Comparison of ENCODE assay signal across 8 cellular contexts in genomic region chr2:201116115-201116958, GRCh38. TPM values are rescaled to one million over a fixed set of nuclear protein-coding genes. Genes with fewer than 3 reads are reported as not detected.
DNase-seq lines count a peak whose midpoint lies in the region; ATAC-seq and TF ChIP-seq lines count a peak whose summit lies in the region.

Gene CFLAR, plus strand, starts transcription at chr2:201116164. Its CDS starts 13,702 bp downstream, at chr2:201129866.

- H3K79me2 ChIP-seq in DOHH2 (ENCODE audit: control insufficient read depth, low read length) (peaks cover 7% of the 10 kb centered on the region), Karpas-422 (ENCODE audit: low read length) (no peaks in the 10 kb centered on the region; the same call in 1 of the 2 replicates)

- no peaks in the 10 kb centered on the region for H3K27me3 ChIP-seq in DOHH2 (ENCODE audit: control insufficient read depth, low read length)
- no peaks in the 10 kb centered on the region for H3K27me3 ChIP-seq in Karpas-422 (ENCODE audit: low read length)
- H3K27me3 ChIP-seq in gastroesophageal sphincter: no peaks in the 10 kb centered on the region

- H3F3A ChIP-seq in DOHH2 (ENCODE audit: control insufficient read depth, insufficient read depth): peaks cover 14% of the 10 kb centered on the region

- no peak for TF ChIP-seq CTCF in DOHH2 (IDR thresholded peaks at IDR 0.05; ENCODE audit: low read depth, low read length, poor library complexity, severe bottlenecking)
- no peak for TF ChIP-seq CTCF in gastroesophageal sphincter (IDR thresholded peaks at IDR 0.05)

- TF ChIP-seq POLR2A in gastroesophageal sphincter (IDR thresholded peaks at IDR 0.05): peak; percentile 76 to 77

- H3K36me3 Mint-ChIP-seq in activated naive CD4-positive, alpha-beta T cell treated with anti-CD3 and anti-CD28 coated beads for 36 hours (ENCODE audit: low read depth): peaks cover 24% of the 10 kb centered on the region

- peak within 1 kb of the TSS; percentile 100 for H3K27ac Mint-ChIP-seq in activated naive CD4-positive, alpha-beta T cell treated with anti-CD3 and anti-CD28 coated beads for 36 hours

- H3K4me1 Mint-ChIP-seq in activated naive CD4-positive, alpha-beta T cell treated with anti-CD3 and anti-CD28 coated beads for 36 hours (ENCODE audit: low read depth): peaks cover 28% of the 10 kb centered on the region

- H3K9me3 ChIP-seq in DOHH2 (ENCODE audit: control insufficient read depth, insufficient read depth, low read length) (no peaks in the 10 kb centered on the region), Karpas-422 (ENCODE audit: low read length) (no peaks in the 10 kb centered on the region), gastroesophageal sphincter (no peaks in the 10 kb centered on the region)

- H3K27me3 Mint-ChIP-seq in activated naive CD4-positive, alpha-beta T cell treated with anti-CD3 and anti-CD28 coated beads for 36 hours (ENCODE audit: low read depth): no peaks in the 10 kb centered on the region

- H4K20me1 ChIP-seq in DOHH2 (ENCODE audit: control insufficient read depth, insufficient read depth, low read depth, low read length) (no peaks in the 10 kb centered on the region), Karpas-422 (ENCODE audit: insufficient read depth, low read depth, low read length) (no peaks in the 10 kb centered on the region)

- H2AFZ ChIP-seq in Karpas-422 (ENCODE audit: low read length): peak within 1 kb of the TSS; percentile 69; the same call in 1 of the 2 replicates

- in situ Hi-C loops in SK-MEL-5 (cut with HindIII; ENCODE audit: low pct_unique_long_range_greater_than_20kb, low sequenced_read_pairs): no loop called here

- peak; percentile 34 for ATAC-seq in GM21737 (IDR thresholded peaks at IDR 0.05; ENCODE audit: unreplicated experiment)
- ATAC-seq in gastroesophageal sphincter: peak; percentile 64

- H3K4me3 ChIP-seq in DOHH2 (ENCODE audit: low read length) (peak within 1 kb of the TSS; percentile 92), Karpas-422 (ENCODE audit: low read length) (peak within 1 kb of the TSS; percentile 78), gastroesophageal sphincter (peak within 1 kb of the TSS; percentile 76 to 84)

- H3K4me3 Mint-ChIP-seq in activated naive CD4-positive, alpha-beta T cell treated with anti-CD3 and anti-CD28 coated beads for 36 hours: peak within 1 kb of the TSS; percentile 96

- H3K4me2 ChIP-seq in DOHH2 (ENCODE audit: low read length) (peak within 1 kb of the TSS; percentile 88), Karpas-422 (ENCODE audit: low read depth, low read length, poor library complexity, severe bottlenecking) (peak within 1 kb of the TSS; percentile 77)

- 0% methylated on average over 15 to 17 of the region's 75 CpGs for WGBS in gastroesophageal sphincter (ENCODE audit: low coverage in 1 of 2), 2 donors

- DNase-seq in Karpas-422: peak; percentile 90
- peak; percentile 55 for DNase-seq in SK-MEL-5 (ENCODE audit: low read depth, low spot score)
- DNase-seq in activated naive CD4-positive, alpha-beta T cell treated with anti-CD3 and anti-CD28 coated beads for 36 hours: peak; percentile 87
- DNase-seq in occipital lobe (lab: John Stamatoyannopoulos, UW): peak; percentile 48

- H3K4me1 ChIP-seq in DOHH2 (ENCODE audit: control insufficient read depth, low read length) (peaks cover 44% of the 10 kb centered on the region), Karpas-422 (ENCODE audit: low read length) (peaks cover 53% of the 10 kb centered on the region), gastroesophageal sphincter (peaks cover 0 to 42% (median 2%) of the 10 kb centered on the region in 3 donors)

- TF ChIP-seq EP300 in gastroesophageal sphincter (IDR thresholded peaks at IDR 0.05): no peak

- intact Hi-C loops in activated naive CD4-positive, alpha-beta T cell treated with anti-CD3 and anti-CD28 coated beads for 36 hours (cut with micrococcal nuclease): loop anchor here (1.0 to 5.0 kb wide), 4 partner anchors 45 to 1521 kb away; partner anchors contain the start of genes BZW1 and HYCC2

- H3K9me2 ChIP-seq in DOHH2 (replicated peaks; ENCODE audit: control insufficient read depth, low read length) (no peaks in the 10 kb centered on the region), Karpas-422 (replicated peaks; ENCODE audit: insufficient read depth, low read length) (no peaks in the 10 kb centered on the region)

- H3K27ac ChIP-seq in DOHH2 (ENCODE audit: low read depth, low read length) (peak within 1 kb of the TSS; percentile 88), Karpas-422 (ENCODE audit: low read length) (peak within 1 kb of the TSS; percentile 98), gastroesophageal sphincter (peak within 1 kb of the TSS; percentile 97 to 99 (median 98)), temporal lobe (ENCODE audit: low read depth, low read length) (peak within 1 kb of the TSS; percentile 96)

- H3K36me3 ChIP-seq in DOHH2 (ENCODE audit: control insufficient read depth, low read length) (no peaks in the 10 kb centered on the region), Karpas-422 (ENCODE audit: insufficient read depth, low read length) (no peaks in the 10 kb centered on the region), gastroesophageal sphincter (no peaks in the 10 kb centered on the region)

- peak within 1 kb of the TSS; percentile 79 for H3K9ac ChIP-seq in Karpas-422 (ENCODE audit: low read length)

- CTCF ChIA-PET in activated naive CD4-positive, alpha-beta T cell treated with anti-CD3 and anti-CD28 coated beads for 36 hours (lab: Charles Lee): interaction anchor here (0.7 to 7.6 kb wide), 9 partner anchors 15 to 302 kb away, joined by 3 to 56 read pairs (median 4); partner anchors contain the start of gene CASP10

- H3K9me3 Mint-ChIP-seq in activated naive CD4-positive, alpha-beta T cell treated with anti-CD3 and anti-CD28 coated beads for 36 hours: no peaks in the 10 kb centered on the region

RNA-seq across cellular contexts. Expression of gene CFLAR, which starts in this region (rescaled TPM):
- total RNA-seq in Karpas-422 (2014; rRNA removed; shearing (Covaris generic); ENCODE audit: low replicate concordance): 62.6 and 63.5 TPM in 2 replicates
- total RNA-seq in SK-MEL-5 (2014; rRNA removed; shearing (Covaris generic)): 35.2 and 38.5 TPM in 2 replicates
- 23.7 and 27.6 TPM in 2 replicates for polyA plus RNA-seq in SK-MEL-5 (2015; cell fraction: cytosol; rRNA removed)
- polyA plus RNA-seq in SK-MEL-5 (2015; cell fraction: nucleus; rRNA removed): 47.4 and 63.3 TPM in 2 replicates
- 100 to 1,000 TPM; 214 to 222 TPM for total RNA-seq in activated naive CD4-positive, alpha-beta T cell treated with anti-CD3 and anti-CD28 coated beads for 36 hours
- total RNA-seq in gastroesophageal sphincter (100 to 1,000 TPM; 145 to 346 (median 176) TPM), occipital lobe (35.1 TPM), temporal lobe (26.6 TPM)

Comparison
In these comparisons a context has a peak if more than half of its experiments do, and no peak if none do; other contexts are left out.
1. Peak in every context shown above with its lines: DNase-seq, ATAC-seq, H3K4me3 ChIP-seq and H3K27ac ChIP-seq.